30 cellular contexts compared by ENCODE assay signal in genomic region chr11:88213406-88213805, GRCh38.
"Had no signal": no experiment of that assay in that cellular context is flagged by ENCODE, and none has a peak within 500 bp of the region (broad histone marks: within the 10 kb centered on the region; RNA-seq: fewer than 3 reads in every experiment).

No MANE protein-coding gene starts in this region.

- H3K27ac Mint-ChIP-seq: activated CD4-positive, alpha-beta memory T cell treated with anti-CD3 and anti-CD28 coated beads, Interleukin-2, amount 10 ng/mL, durations not matched to agents 7 days and 5 days; activated CD4-positive, alpha-beta T cell treated with anti-CD3 and anti-CD28 coated beads, Interleukin-2, amount 10 ng/mL, durations not matched to agents 7 days and 5 days; activated naive CD8-positive, alpha-beta T cell; activated T-helper 17 cell treated with anti-CD3 and anti-CD28 coated beads, Interleukin-2, amount 50 U/mL, for 72 hours; dendritic cell treated with granulocyte-macrophage colony-stimulating factor and Interleukin-4, amounts not matched to agents 40 ng/mL and 50 ng/mL, for 4 days; WTC11 had no signal

- H3K9me3 Mint-ChIP-seq: activated CD4-positive, alpha-beta memory T cell treated with anti-CD3 and anti-CD28 coated beads, Interleukin-2, amount 10 ng/mL, durations not matched to agents 7 days and 5 days; activated CD4-positive, alpha-beta T cell treated with anti-CD3 and anti-CD28 coated beads, Interleukin-2, amount 10 ng/mL, durations not matched to agents 7 days and 5 days; activated T-cell treated with anti-CD3 and anti-CD28 coated beads, Interleukin-2, amount 50 U/mL, for 4 hours; activated T-helper 17 cell treated with anti-CD3 and anti-CD28 coated beads, Interleukin-2, amount 50 U/mL, for 72 hours; central memory CD8-positive, alpha-beta T cell had no signal

- H3K27me3 Mint-ChIP-seq: activated CD4-positive, alpha-beta memory T cell treated with anti-CD3 and anti-CD28 coated beads, Interleukin-2, amount 10 ng/mL, durations not matched to agents 7 days and 5 days; activated CD4-positive, alpha-beta T cell treated with anti-CD3 and anti-CD28 coated beads, Interleukin-2, amount 10 ng/mL, durations not matched to agents 7 days and 5 days; activated naive CD8-positive, alpha-beta T cell; activated T-helper 17 cell treated with anti-CD3 and anti-CD28 coated beads, Interleukin-2, amount 50 U/mL, for 72 hours; central memory CD8-positive, alpha-beta T cell; dendritic cell treated with granulocyte-macrophage colony-stimulating factor and Interleukin-4, amounts not matched to agents 40 ng/mL and 50 ng/mL, for 4 days had no signal

- H3K4me3 Mint-ChIP-seq: activated CD4-positive, alpha-beta memory T cell treated with anti-CD3 and anti-CD28 coated beads, Interleukin-2, amount 10 ng/mL, durations not matched to agents 7 days and 5 days; activated CD4-positive, alpha-beta T cell treated with anti-CD3 and anti-CD28 coated beads, Interleukin-2, amount 10 ng/mL, durations not matched to agents 7 days and 5 days; activated naive CD8-positive, alpha-beta T cell; activated T-cell treated with anti-CD3 and anti-CD28 coated beads, Interleukin-2, amount 50 U/mL, for 4 hours; activated T-helper 17 cell treated with anti-CD3 and anti-CD28 coated beads, Interleukin-2, amount 50 U/mL, for 72 hours; central memory CD8-positive, alpha-beta T cell; dendritic cell treated with granulocyte-macrophage colony-stimulating factor and Interleukin-4, amounts not matched to agents 40 ng/mL and 50 ng/mL, for 4 days; WTC11 had no signal

- H3K9me3 ChIP-seq: esophagus muscularis mucosa, gastrocnemius medialis, heart right ventricle had no signal

- H3K27ac ChIP-seq: brain microvascular endothelial cell, coronary artery, dorsolateral prefrontal cortex, esophagus muscularis mucosa, foreskin keratinocyte, gastrocnemius medialis, heart right ventricle, VCaP had no signal

- H3K4me1 ChIP-seq: esophagus muscularis mucosa, foreskin keratinocyte, gastrocnemius medialis, heart right ventricle had no signal

- H3K4me1 Mint-ChIP-seq: activated CD4-positive, alpha-beta memory T cell treated with anti-CD3 and anti-CD28 coated beads, Interleukin-2, amount 10 ng/mL, durations not matched to agents 7 days and 5 days; activated CD4-positive, alpha-beta T cell treated with anti-CD3 and anti-CD28 coated beads, Interleukin-2, amount 10 ng/mL, durations not matched to agents 7 days and 5 days; activated T-helper 17 cell treated with anti-CD3 and anti-CD28 coated beads, Interleukin-2, amount 50 U/mL, for 72 hours; central memory CD8-positive, alpha-beta T cell had no signal

- DNase-seq: activated CD4-positive, alpha-beta memory T cell treated with anti-CD3 and anti-CD28 coated beads, Interleukin-2, amount 10 ng/mL, durations not matched to agents 7 days and 5 days; activated CD4-positive, alpha-beta T cell treated with anti-CD3 and anti-CD28 coated beads for 1 hour; activated CD4-positive, alpha-beta T cell treated with anti-CD3 and anti-CD28 coated beads for 4 hours; activated CD4-positive, alpha-beta T cell treated with anti-CD3 and anti-CD28 coated beads, Interleukin-2, amount 10 ng/mL, durations not matched to agents 7 days and 5 days; activated CD4-positive, alpha-beta T cell treated with anti-CD3 and anti-CD28 coated beads, Interleukin-2, amount 50 U/mL, for 4 hours; activated CD8-positive, alpha-beta memory T cell treated with anti-CD3 and anti-CD28 coated beads, Interleukin-2, amount 50 U/mL, for 48 hours; activated effector memory CD4-positive, alpha-beta T cell treated with Interleukin-2 at 50 U/mL for 16 hours; activated gamma-delta T cell treated with Interleukin-2 at 50 U/mL for 16 hours; activated naive CD4-positive, alpha-beta T cell treated with anti-CD3 and anti-CD28 coated beads, Interleukin-2, amount 50 U/mL, for 16 hours; activated naive CD4-positive, alpha-beta T cell treated with Interleukin-2 at 50 U/mL for 16 hours; activated T-cell treated with anti-CD3 and anti-CD28 coated beads for 4 hours; activated T-cell treated with anti-CD3 and anti-CD28 coated beads, Interleukin-2, amount 50 U/mL, for 4 hours; amniotic stem cell; anterior cingulate cortex; brain microvascular endothelial cell; dorsolateral prefrontal cortex; effector memory CD4-positive, alpha-beta T cell; foreskin keratinocyte; gastrocnemius medialis; glutamatergic neuron; heart right ventricle; T-helper 2 cell had no signal

- H3K27me3 ChIP-seq: brain microvascular endothelial cell, dorsolateral prefrontal cortex, esophagus muscularis mucosa, foreskin keratinocyte, gastrocnemius medialis, heart right ventricle had no signal
